Comparison of ENCODE assay signal across 9 cellular contexts in genomic region chr10:110446954-110447608, GRCh38. TPM values are rescaled to one million over a fixed set of nuclear protein-coding genes. Genes with fewer than 3 reads are reported as not detected.
DNase-seq lines count a peak whose midpoint lies in the region; ATAC-seq and TF ChIP-seq lines count a peak whose summit lies in the region.
"Had no signal": no experiment of that assay in that cellular context is flagged by ENCODE, and none has a peak within 500 bp of the region (broad histone marks: within the 10 kb centered on the region; RNA-seq: fewer than 3 reads in every experiment).

No MANE protein-coding gene starts in this region.

- no peaks in the 10 kb centered on the region for H3K27me3 Mint-ChIP-seq in CD4-positive, alpha-beta memory T cell

- no peaks in the 10 kb centered on the region for H3K9me3 ChIP-seq in right cardiac atrium (ENCODE audit: control insufficient read depth, low read length)
- no peaks in the 10 kb centered on the region for H3K9me3 ChIP-seq in CD4-positive, alpha-beta memory T cell (ENCODE audit: control insufficient read depth in 1 of 2, low read length in 2 of 2)

- H3K4me1 ChIP-seq in ACC112 (ENCODE audit: control insufficient read depth, insufficient read depth, low read length, unreplicated experiment), result peaks cover 17% of the 10 kb centered on the region
- peaks cover 8% of the 10 kb centered on the region for H3K4me1 ChIP-seq in right cardiac atrium (ENCODE audit: control insufficient read depth, insufficient read depth, low read length)
- peaks cover 3% of the 10 kb centered on the region for H3K4me1 ChIP-seq in CD4-positive, alpha-beta memory T cell (ENCODE audit: insufficient read depth, low read length)

- H3K36me3 Mint-ChIP-seq in CD4-positive, alpha-beta memory T cell, result no peaks in the 10 kb centered on the region

- H3K27me3 ChIP-seq in ACC112 (ENCODE audit: insufficient read depth, low read length), result no peaks in the 10 kb centered on the region
- no peaks in the 10 kb centered on the region for H3K27me3 ChIP-seq in right cardiac atrium (ENCODE audit: control insufficient read depth, insufficient read depth)
- H3K27me3 ChIP-seq in CD4-positive, alpha-beta memory T cell (ENCODE audit: insufficient read depth, low read length), result no peaks in the 10 kb centered on the region

- peak overlapping the region in 2 of 7 donors; percentile 5 to 54 for H3K27ac Mint-ChIP-seq in CD4-positive, alpha-beta memory T cell

- ATAC-seq in HG02798 (IDR thresholded peaks at IDR 0.05; ENCODE audit: poor library complexity, unreplicated experiment) (peak; percentile 40), right cardiac atrium (peak; percentile 53 to 69)

- H3K36me3 ChIP-seq in ACC112 (ENCODE audit: insufficient read depth, low read length), result no peaks in the 10 kb centered on the region
- H3K36me3 ChIP-seq in CD4-positive, alpha-beta memory T cell (ENCODE audit: insufficient read depth, low read length), result no peaks in the 10 kb centered on the region

- H3K4me3 ChIP-seq in ACC112 (ENCODE audit: low read depth, low read length) (peak overlapping the region; percentile 4; the same call in 1 of the 2 replicates), WI38 (ENCODE audit: low read depth, low read length) (no peak overlapping the region), right cardiac atrium (ENCODE audit: low read length) (no peak overlapping the region)
- H3K4me3 ChIP-seq in CD4-positive, alpha-beta memory T cell (ENCODE audit: low read length in 2 of 2), result no peak overlapping the region

- H3K27ac ChIP-seq in ACC112 (ENCODE audit: low read depth, low read length), result peak overlapping the region; percentile 88
- no peak overlapping the region for H3K27ac ChIP-seq in right cardiac atrium (ENCODE audit: low read length)
- no peak overlapping the region for H3K27ac ChIP-seq in CD4-positive, alpha-beta memory T cell (ENCODE audit: low read depth, low read length)

- WGBS in right cardiac atrium, result 45% methylated on average over 6 of the region's 6 CpGs

- POLR2A ChIA-PET in CD4-positive, alpha-beta memory T cell (lab: Charles Lee; ENCODE audit: partially characterized antibody), result no interaction called here

- peaks cover 0 to 7% (median 3%) of the 10 kb centered on the region in 4 donors for H3K4me1 Mint-ChIP-seq in CD4-positive, alpha-beta memory T cell

- intact Hi-C loops in right cardiac atrium (cut with DNase I), result no loop called here
- intact Hi-C loops in CD4-positive, alpha-beta memory T cell (cut with micrococcal nuclease), result no loop called here

- no peaks in the 10 kb centered on the region for H3K79me2 ChIP-seq in ACC112 (ENCODE audit: control insufficient read depth, insufficient read depth, low read length, unreplicated experiment)

- DNase-seq in right cardiac atrium (no peak), NCI-H774 (lab: John Stamatoyannopoulos, UW) (no peak), NCI-H1105 treated with DMSO at 0.1 percent for 48 hours (lab: John Stamatoyannopoulos, UW) (no peak), HT-29 (ENCODE audit: low spot score) (no peak)
- DNase-seq in CD4-positive, alpha-beta memory T cell, result no peak
- DNase-seq: T-helper 9 cell had no signal

- TF ChIP-seq CTCF in WI38 (IDR thresholded peaks at IDR 0.05; ENCODE audit: low read depth, low read length), result peak; percentile 16; the same call in 1 of the 2 replicates

- H3K9me3 Mint-ChIP-seq in CD4-positive, alpha-beta memory T cell, result no peaks in the 10 kb centered on the region

- H2AFZ ChIP-seq in ACC112 (ENCODE audit: low read length, unreplicated experiment), result peak overlapping the region; percentile 82

- H3K4me3 Mint-ChIP-seq in CD4-positive, alpha-beta memory T cell, result peak overlapping the region in 1 of 8 donors; percentile 27

- CTCF ChIA-PET in CD4-positive, alpha-beta memory T cell (lab: Charles Lee; ENCODE audit: partially characterized antibody), result no interaction called here

RNA-seq across cellular contexts. Expression of gene DUSP5, which starts 50.6 kb away (rescaled TPM):
- total RNA-seq in right cardiac atrium, result 10 to 100 TPM in 3 of 4 donors, 1 to 10 TPM in 1; 9.8 to 25.6 (median 18.7) TPM
- 16.8 TPM for polyA plus RNA-seq in right cardiac atrium
- total RNA-seq in HT-29 (2014; rRNA removed; shearing (Covaris generic)), result 27.8 and 31.4 TPM in 2 replicates
- total RNA-seq in CD4-positive, alpha-beta memory T cell, result 1 to 10 TPM; 3.5 to 3.8 TPM
- 10 to 100 TPM; 10.6 to 33.7 TPM for polyA plus RNA-seq in CD4-positive, alpha-beta memory T cell
